15 cellular contexts compared by ENCODE assay signal in genomic region chr1:116334868-116335649, GRCh38. TPM values are rescaled to one million over a fixed set of nuclear protein-coding genes. Genes with fewer than 3 reads are reported as not detected.
DNase-seq lines count a peak whose midpoint lies in the region; ATAC-seq, FAIRE-seq and TF ChIP-seq lines count a peak whose summit lies in the region.
"Had no signal": no experiment of that assay in that cellular context is flagged by ENCODE, and none has a peak within 500 bp of the region (broad histone marks: within the 10 kb centered on the region; RNA-seq: fewer than 3 reads in every experiment).

No MANE protein-coding gene starts in this region.

- no peak overlapping the region for H3K27ac ChIP-seq in CD4-positive, alpha-beta T cell (ENCODE audit: low read depth, low read length)
- H3K27ac ChIP-seq: suprapubic skin had no signal

- no peak for TF ChIP-seq CTCF in CD4-positive, alpha-beta T cell (IDR thresholded peaks at IDR 0.05)

- no peak for TF ChIP-seq POLR2A in H54 (IDR thresholded peaks at IDR 0.05; ENCODE audit: low read depth, low read length)

- no peak for FAIRE-seq in H54 (lab: Jason Lieb, UNC)

- intact Hi-C loops in Right ventricle myocardium superior (cut with DNase I) (no loop called here), cardiac septum (cut with DNase I) (no loop called here)
- intact Hi-C loops in CD4-positive, alpha-beta T cell (cut with DNase I, micrococcal nuclease) = loop anchor here in 1 of 2 experiments (10.0 kb wide), 1 partner anchor 190 kb away; no protein-coding TSS in a partner anchor

- H3K4me1 Mint-ChIP-seq in CD4-positive, alpha-beta T cell (ENCODE audit: low read depth) = peaks cover 67% of the 10 kb centered on the region

- DNase-seq in Right ventricle myocardium superior = no peak
- DNase-seq in cardiac septum (ENCODE audit: low spot score) = no peak
- peak; percentile 45 for DNase-seq in dermis blood vessel endothelial cell
- DNase-seq in iris pigment epithelial cell (ENCODE audit: low read depth) = peak; percentile 40
- DNase-seq in H54 (ENCODE audit: insufficient read length, low spot score) = no peak
- no peak for DNase-seq in CD4-positive, alpha-beta T cell
- no peak for DNase-seq in AG20443 (ENCODE audit: low spot score)
- DNase-seq: activated CD8-positive, alpha-beta memory T cell treated with anti-CD3 and anti-CD28 coated beads, Interleukin-2, amount 50 U/mL, for 4 hours; activated naive CD8-positive, alpha-beta T cell treated with anti-CD3 and anti-CD28 coated beads, Interleukin-2, amount 10 ng/mL, durations not matched to agents 7 days and 5 days; erythroblast; NCI-H1048; stimulated activated CD4-positive, alpha-beta T cell treated with anti-CD3 and anti-CD28 coated beads, Interleukin-12 subunit alpha, Interleukin-12 subunit beta, amount 100 ng/mL, for 4 hours had no signal

- no peaks in the 10 kb centered on the region for H3K9me3 Mint-ChIP-seq in CD4-positive, alpha-beta T cell
- H3K9me3 Mint-ChIP-seq: activated naive CD8-positive, alpha-beta T cell treated with anti-CD3 and anti-CD28 coated beads, Interleukin-2, amount 10 ng/mL, durations not matched to agents 7 days and 5 days; HFFc6 had no signal

- CTCF ChIA-PET in CD4-positive, alpha-beta T cell (lab: Charles Lee) = interaction anchor here (0.6 kb wide), 1 partner anchor 9 kb away, joined by 3 read pairs; no protein-coding TSS in a partner anchor

- no peaks in the 10 kb centered on the region for H3K9me3 ChIP-seq in CD4-positive, alpha-beta T cell (ENCODE audit: control insufficient read depth, low read length)
- H3K9me3 ChIP-seq: suprapubic skin had no signal

- POLR2A ChIA-PET in CD4-positive, alpha-beta T cell (lab: Charles Lee) = interaction anchor here (1.1 to 1.9 kb wide), 6 partner anchors 9 to 84 kb away, joined by 3 to 10 read pairs (median 4); no protein-coding TSS in a partner anchor

- ATAC-seq in Right ventricle myocardium superior (ENCODE audit: poor library complexity) = peak; percentile 78
- no peak for ATAC-seq in CD4-positive, alpha-beta T cell (ENCODE audit: poor library complexity)
- no peak for ATAC-seq in HG02870 (IDR thresholded peaks at IDR 0.05; ENCODE audit: unreplicated experiment)

- no peak overlapping the region for H3K27ac Mint-ChIP-seq in CD4-positive, alpha-beta T cell
- H3K27ac Mint-ChIP-seq: activated naive CD8-positive, alpha-beta T cell treated with anti-CD3 and anti-CD28 coated beads, Interleukin-2, amount 10 ng/mL, durations not matched to agents 7 days and 5 days; HFFc6 had no signal

- no peak overlapping the region for H3K4me3 Mint-ChIP-seq in CD4-positive, alpha-beta T cell
- H3K4me3 Mint-ChIP-seq: activated naive CD8-positive, alpha-beta T cell treated with anti-CD3 and anti-CD28 coated beads, Interleukin-2, amount 10 ng/mL, durations not matched to agents 7 days and 5 days; HFFc6 had no signal

- H3K27me3 Mint-ChIP-seq in CD4-positive, alpha-beta T cell = no peaks in the 10 kb centered on the region
- H3K27me3 Mint-ChIP-seq: activated naive CD8-positive, alpha-beta T cell treated with anti-CD3 and anti-CD28 coated beads, Interleukin-2, amount 10 ng/mL, durations not matched to agents 7 days and 5 days had no signal

- H3K27me3 ChIP-seq in CD4-positive, alpha-beta T cell (ENCODE audit: control insufficient read depth, insufficient read depth, low read length) = no peaks in the 10 kb centered on the region
- H3K27me3 ChIP-seq: suprapubic skin had no signal

- no peaks in the 10 kb centered on the region for H3K36me3 Mint-ChIP-seq in CD4-positive, alpha-beta T cell (ENCODE audit: low read depth)
- H3K36me3 Mint-ChIP-seq: activated naive CD8-positive, alpha-beta T cell treated with anti-CD3 and anti-CD28 coated beads, Interleukin-2, amount 10 ng/mL, durations not matched to agents 7 days and 5 days had no signal

RNA-seq across cellular contexts. Expression of gene ATP1A1, which starts 38.0 kb away (rescaled TPM):
- total RNA-seq in Right ventricle myocardium superior (255 TPM), cardiac septum (192 TPM), dermis blood vessel endothelial cell (208 and 350 TPM in 2 replicates)
- total RNA-seq in CD4-positive, alpha-beta T cell = 100 to 1,000 TPM; 251 to 262 TPM

Comparison
In these comparisons a context has a peak if more than half of its experiments do, and no peak if none do; other contexts are left out.
1. DNase-seq: peak in dermis blood vessel endothelial cell (single experiment) and iris pigment epithelial cell (single experiment); none in Right ventricle myocardium superior (single experiment), cardiac septum (single experiment), H54 (single experiment), CD4-positive, alpha-beta T cell (0 of 10) and AG20443 (single experiment).